21 cellular contexts compared by ENCODE assay signal in the genomic region with DNA sequence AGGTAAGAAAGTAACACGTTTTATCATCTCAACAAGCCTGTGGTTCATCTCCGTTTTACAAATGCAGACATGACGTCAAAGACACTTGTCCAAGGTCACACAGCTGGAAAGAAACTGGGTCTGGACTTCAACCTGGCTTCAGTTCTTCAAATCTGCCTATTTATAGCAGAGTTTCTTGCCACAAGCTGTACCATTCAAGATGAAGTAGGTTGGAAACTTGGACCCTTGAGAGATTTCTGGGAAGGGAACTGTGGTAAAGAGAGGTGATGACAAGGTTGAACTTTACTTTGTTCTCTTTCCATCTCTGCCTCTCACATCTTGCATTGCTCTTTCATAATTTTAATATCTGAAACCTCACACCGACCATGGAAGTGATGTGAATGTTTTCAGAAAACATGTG. TPM values are rescaled to one million over a fixed set of nuclear protein-coding genes. Genes with fewer than 3 reads are reported as not detected.
DNase-seq lines count a peak whose midpoint lies in the region; ATAC-seq, FAIRE-seq and TF ChIP-seq lines count a peak whose summit lies in the region.
"Had no signal": no experiment of that assay in that cellular context is flagged by ENCODE, and none has a peak within 500 bp of the region (broad histone marks: within the 10 kb centered on the region; RNA-seq: fewer than 3 reads in every experiment).

No MANE protein-coding gene starts in this region.

- no peak overlapping the region for H2AFZ ChIP-seq in GM12878 (ENCODE audit: control insufficient read depth, low read depth, low read length)

- H3K9me3 ChIP-seq in GM12878 (replicated peaks; ENCODE audit: control insufficient read depth, insufficient read depth, low read length), result peaks cover 6% of the 10 kb centered on the region; the same call in 2 of the 3 replicates
- H3K9me3 ChIP-seq: A549, BE2C, BLaER1 had no signal

- SMC1A ChIA-PET in GM12878 (lab: Charles Lee; ENCODE audit: uncharacterized antibody, unreplicated experiment), result interaction anchor here (0.8 to 3.5 kb wide), 3 partner anchors 19 to 81 kb away, joined by 3 to 90 read pairs (median 6); no protein-coding TSS in a partner anchor

- peak; percentile 22 for DNase-seq in AG10803 (ENCODE audit: low read depth)
- DNase-seq in GM12878 (ENCODE audit: low read depth, low spot score), result no peak
- DNase-seq in fibroblast of mammary gland (ENCODE audit: low read depth), result peak; percentile 27
- no peak for DNase-seq in hippocampal formation (lab: John Stamatoyannopoulos, UW)
- no peak for DNase-seq in iPS-NIHi11 (ENCODE audit: low spot score)
- DNase-seq: BE2C; C1 segment of cervical spinal cord; CD4-positive, alpha-beta memory T cell; CD4-positive, CD25-positive, alpha-beta regulatory T cell; CD8-positive, alpha-beta memory T cell; DMS 273 treated with DMSO at 0.1 percent for 48 hours; DMS153; DMS79; DND-41; EL; GDM1 had no signal

- no peak overlapping the region for H3K27ac ChIP-seq in GM12878 (ENCODE audit: control insufficient read depth, insufficient read depth)
- H3K27ac ChIP-seq: 22Rv1, A549, BLaER1 had no signal

- RAD21 ChIA-PET in GM12878 (lab: Charles Lee; ENCODE audit: unreplicated experiment), result interaction anchor here (3.1 kb wide), 1 partner anchor 80 kb away, joined by 89 read pairs; no protein-coding TSS in a partner anchor

- POLR2A ChIA-PET in GM12878 (lab: Charles Lee), result no interaction called here

- 0% methylated on average over 4 of the region's 4 CpGs for WGBS in GM12878 (ENCODE audit: insufficient coverage, insufficient replicate concordance, low lambda C conversion rate, missing lambda C conversion rate)

- intact Hi-C loops in GM12878 (cut with micrococcal nuclease; ENCODE audit: unreplicated experiment), result loop anchor here (1.0 to 10.0 kb wide), 4 partner anchors 82 to 555 kb away; no protein-coding TSS in a partner anchor

- TF ChIP-seq POLR2A in GM12878 (IDR thresholded peaks at IDR 0.05; ENCODE audit: low read depth, low read length), result no peak

- TF ChIP-seq CTCF in AG10803 (conservative IDR thresholded peaks at IDR 0.05; ENCODE audit: low read length), result no peak
- no peak for TF ChIP-seq CTCF in GM12878 (IDR thresholded peaks at IDR 0.05 in 2 of 3, conservative IDR thresholded peaks at IDR 0.05 in 1 of 3; ENCODE audit: control insufficient read depth in 2 of 3, extremely low read depth in 1 of 3, insufficient read depth in 1 of 3, low read depth in 3 of 3, low read length in 3 of 3)
- no peak for TF ChIP-seq CTCF in fibroblast of mammary gland (conservative IDR thresholded peaks at IDR 0.05; ENCODE audit: control insufficient read depth, insufficient read depth, low read depth, low read length)

- no peak for TF ChIP-seq EP300 in GM12878 (IDR thresholded peaks at IDR 0.05; ENCODE audit: borderline replicate concordance in 1 of 2, control insufficient read depth in 1 of 2, low read depth in 2 of 2, low read length in 2 of 2)

- H3K4me2 ChIP-seq in GM12878 (ENCODE audit: control insufficient read depth, insufficient read depth), result no peak overlapping the region
- H3K4me2 ChIP-seq: A549, BLaER1 had no signal

- CTCF ChIA-PET in GM12878 (lab: Yijun Ruan, JAX), result interaction anchor here (0.6 to 7.9 kb wide), 2 partner anchors 58 to 80 kb away, joined by 3 to 161 read pairs; no protein-coding TSS in a partner anchor

- no peaks in the 10 kb centered on the region; the same call in 1 of the 2 replicates for H4K20me1 ChIP-seq in GM12878 (ENCODE audit: control insufficient read depth, insufficient read depth)
- H4K20me1 ChIP-seq: BLaER1 had no signal

- no peaks in the 10 kb centered on the region for H3K36me3 ChIP-seq in GM12878 (ENCODE audit: control insufficient read depth in 2 of 2, insufficient read depth in 2 of 2, low read length in 1 of 2)
- H3K36me3 ChIP-seq: BE2C, BLaER1 had no signal

- TF ChIP-seq RAD21 in GM12878 (IDR thresholded peaks at IDR 0.05; ENCODE audit: insufficient read depth, low read depth, low read length), result no peak

- no peak for FAIRE-seq in GM12878 (lab: Jason Lieb, UNC)
- FAIRE-seq: A549, GM12891 had no signal

- H3K27me3 ChIP-seq in GM12878 (replicated peaks in 1 of 2; ENCODE audit: control insufficient read depth in 2 of 2, insufficient read depth in 2 of 2, low read length in 1 of 2), result peaks cover 0 to 4% of the 10 kb centered on the region in 2 experiments; a peak in 1 of 4 replicates
- H3K27me3 ChIP-seq: BE2C, BLaER1 had no signal

- no peaks in the 10 kb centered on the region for H3K4me1 ChIP-seq in GM12878 (ENCODE audit: control insufficient read depth, insufficient read depth, low read length)
- H3K4me1 ChIP-seq: BE2C had no signal

- in situ Hi-C loops in GM12878 (cut with MboI), result no loop called here

- ATAC-seq in GM12878, result peak; percentile 58
- ATAC-seq: A549 had no signal

- no peaks in the 10 kb centered on the region for H3K79me2 ChIP-seq in GM12878 (ENCODE audit: control insufficient read depth, insufficient read depth, low read length)

- H3K4me3 ChIP-seq in AG10803 (ENCODE audit: low read length), result no peak overlapping the region
- H3K4me3 ChIP-seq in GM12878, result no peak overlapping the region
- H3K4me3 ChIP-seq in fibroblast of mammary gland (ENCODE audit: control insufficient read depth, low read depth, low read length), result no peak overlapping the region
- H3K4me3 ChIP-seq: A549, BLaER1 had no signal

- BruUV-seq in GM12878 (replicated peaks; lab: Mats Ljungman, UMichigan), result no TSS peak

- H3K9ac ChIP-seq in GM12878 (ENCODE audit: control insufficient read depth, insufficient read depth, low read length), result no peak overlapping the region
- H3K9ac ChIP-seq: BLaER1 had no signal

TF ChIP-seq in GM12878, 131 proteins besides CTCF, POLR2A, EP300 and RAD21 (continues in another document):
- no peak for TF ChIP-seq RCOR1 (conservative IDR thresholded peaks at IDR 0.05; ENCODE audit: low read depth, low read length)
- TF ChIP-seq SKIL (IDR thresholded peaks at IDR 0.05; ENCODE audit: low read depth, poor library complexity, severe bottlenecking), result peak; percentile 25
- TF ChIP-seq FOXM1 (IDR thresholded peaks at IDR 0.05; ENCODE audit: low read depth, low read length), result no peak
- TF ChIP-seq SPI1 (IDR thresholded peaks at IDR 0.05; ENCODE audit: borderline replicate concordance, insufficient read depth, low read depth, low read length), result 0 out of 2 replicates have a peak, but pooled peaks have one; percentile 6
- TF ChIP-seq TCF7 (IDR thresholded peaks at IDR 0.05; ENCODE audit: borderline replicate concordance), result no peak

RNA-seq across cellular contexts. Expression of gene DENND1A, which starts 29.9 kb away (rescaled TPM):
- total RNA-seq in GM12878 (2013; cell fraction: nucleolus; rRNA removed), result 270 and 276 TPM in 2 replicates
- total RNA-seq in GM12878 (2014; rRNA removed), result 32.3 and 36.2 TPM in 2 replicates
- total RNA-seq in GM12878 (2014; rRNA removed; fragmentation: Illumina TruSeq; extraction: Trizol), result 19.3 and 25.1 TPM in 2 replicates
- total RNA-seq in GM12878 (2021), result 44.0 and 46.7 TPM in 2 replicates
- 9.2 TPM for polyA plus RNA-seq in GM12878 (2011; ENCODE audit: low read depth)
- 26.8 and 48.6 TPM in 2 replicates for polyA plus RNA-seq in GM12878 (2011; rRNA removed)
- 60.4 and 77.5 TPM in 2 replicates for polyA plus RNA-seq in GM12878 (2011; cell fraction: cytosol; rRNA removed)
- 68.2 and 72.4 TPM in 2 replicates for polyA plus RNA-seq in GM12878 (2011; cell fraction: nucleus; rRNA removed)
- polyA plus RNA-seq in GM12878 (2012), result 25.3 and 35.6 TPM in 2 replicates
- 19.6 and 36.5 TPM in 2 replicates for polyA plus RNA-seq in GM12878 (2014; fragmentation: Illumina TruSeq; extraction: Trizol)
- polyA plus RNA-seq in GM12878 (2014; fragmentation: Nextera tagmentation; extraction: Ambion mirVana), result 10 to 100 TPM; 14.1 to 19.1 TPM
- 31.6 and 33.9 TPM in 2 replicates for polyA plus RNA-seq in GM12878 (2014; rRNA removed)
- polyA plus RNA-seq in GM12878 (2016; fragmentation: Nextera tagmentation; extraction: Ambion mirVana), result 10 to 100 TPM; 40.6 to 42.0 TPM
- 110 and 115 TPM in 2 replicates for polyA minus RNA-seq in GM12878 (2011; rRNA and poly(A)+ RNA removed)
- polyA minus RNA-seq in GM12878 (2011; cell fraction: cytosol; rRNA and poly(A)+ RNA removed), result 28.1 and 32.7 TPM in 2 replicates
- polyA minus RNA-seq in GM12878 (2011; cell fraction: nucleus; rRNA and poly(A)+ RNA removed), result 86.2 and 120 TPM in 2 replicates

RNA-seq across cellular contexts. Expression of gene LHX2, which starts 51.8 kb away (rescaled TPM):
- 34.7 and 38.5 TPM in 2 replicates for total RNA-seq in GM12878 (2013; cell fraction: nucleolus; rRNA removed)
- 6.0 and 8.0 TPM in 2 replicates for total RNA-seq in GM12878 (2014; rRNA removed)
- 3.3 TPM in 2 replicates for total RNA-seq in GM12878 (2014; rRNA removed; fragmentation: Illumina TruSeq; extraction: Trizol)
- 9.0 and 10.3 TPM in 2 replicates for total RNA-seq in GM12878 (2021)
- polyA plus RNA-seq in GM12878 (2011; ENCODE audit: low read depth), result 1.1 TPM
- 46.5 and 69.8 TPM in 2 replicates for polyA plus RNA-seq in GM12878 (2011; rRNA removed)
- polyA plus RNA-seq in GM12878 (2011; cell fraction: cytosol; rRNA removed), result 109 and 126 TPM in 2 replicates
- 225 and 243 TPM in 2 replicates for polyA plus RNA-seq in GM12878 (2011; cell fraction: nucleus; rRNA removed)
- 1.7 and 4.5 TPM in 2 replicates for polyA plus RNA-seq in GM12878 (2012)
- 3.6 and 6.0 TPM in 2 replicates for polyA plus RNA-seq in GM12878 (2014; fragmentation: Illumina TruSeq; extraction: Trizol)
- polyA plus RNA-seq in GM12878 (2014; fragmentation: Nextera tagmentation; extraction: Ambion mirVana), result 1 to 10 TPM in 1 of 2 experiments, under 1 TPM in 1; 0.82 to 2.6 TPM
- 7.6 and 14.2 TPM in 2 replicates for polyA plus RNA-seq in GM12878 (2014; rRNA removed)
- 1 to 10 TPM; 2.6 to 4.6 TPM for polyA plus RNA-seq in GM12878 (2016; fragmentation: Nextera tagmentation; extraction: Ambion mirVana)
- 38.6 and 76.6 TPM in 2 replicates for polyA minus RNA-seq in GM12878 (2011; rRNA and poly(A)+ RNA removed)
- polyA minus RNA-seq in GM12878 (2011; cell fraction: cytosol; rRNA and poly(A)+ RNA removed), result 49.9 and 53.2 TPM in 2 replicates
- polyA minus RNA-seq in GM12878 (2011; cell fraction: nucleus; rRNA and poly(A)+ RNA removed), result 34.7 and 46.5 TPM in 2 replicates
- total RNA-seq: CD4-positive, alpha-beta memory T cell; CD4-positive, CD25-positive, alpha-beta regulatory T cell; CD8-positive, alpha-beta memory T cell had no signal
- polyA plus RNA-seq: CD14-positive monocyte; CD4-positive, alpha-beta memory T cell; CD4-positive, CD25-positive, alpha-beta regulatory T cell; CD8-positive, alpha-beta memory T cell had no signal

Comparison
In these comparisons a context has a peak if more than half of its experiments do, and no peak if none do; other contexts are left out.
1. DNase-seq: peak in AG10803 (single experiment) and fibroblast of mammary gland (single experiment); none in GM12878 (single experiment), hippocampal formation (0 of 2) and iPS-NIHi11 (single experiment).